In genomic region chr6:133955136-133955576, GRCh38 we compare ENCODE assay signal across 11 cellular contexts. TPM values are rescaled to one million over a fixed set of nuclear protein-coding genes. Genes with fewer than 3 reads are reported as not detected.
DNase-seq lines count a peak whose midpoint lies in the region; ATAC-seq and TF ChIP-seq lines count a peak whose summit lies in the region.
"Had no signal": no experiment of that assay in that cellular context is flagged by ENCODE, and none has a peak within 500 bp of the region (broad histone marks: within the 10 kb centered on the region; RNA-seq: fewer than 3 reads in every experiment).

No MANE protein-coding gene starts in this region.

- CTCF ChIA-PET in activated CD4-positive, alpha-beta T cell treated with anti-CD3 and anti-CD28 coated beads for 36 hours (lab: Charles Lee), result interaction anchor here (1.1 to 4.6 kb wide), 6 partner anchors 11 to 157 kb away, joined by 3 to 30 read pairs (median 6); no protein-coding TSS in a partner anchor

- 73 to 77% methylated on average over 4 to 5 of the region's 5 CpGs for WGBS in ectodermal cell, 2 experiments
- WGBS in spleen, 5 donors, result 73 to 82% (median 76%) methylated on average over 5 of the region's 5 CpGs

- POLR2A ChIA-PET in activated CD4-positive, alpha-beta T cell treated with anti-CD3 and anti-CD28 coated beads for 36 hours (lab: Charles Lee), result interaction anchor here (0.7 kb wide), 1 partner anchor 12 kb away, joined by 3 read pairs; no protein-coding TSS in a partner anchor

- H3K4me1 ChIP-seq in ectodermal cell (ENCODE audit: control insufficient read depth, insufficient read depth, low read length), result peaks cover 16% of the 10 kb centered on the region
- H3K4me1 ChIP-seq in osteoblast (ENCODE audit: insufficient read depth, low read length), result peaks cover 20% of the 10 kb centered on the region
- H3K4me1 ChIP-seq in spleen, result peaks cover 26 to 79% (median 65%) of the 10 kb centered on the region in 6 donors

- no peaks in the 10 kb centered on the region for H3K36me3 Mint-ChIP-seq in activated CD4-positive, alpha-beta T cell treated with anti-CD3 and anti-CD28 coated beads for 36 hours (ENCODE audit: low read depth)

- intact Hi-C loops in activated CD4-positive, alpha-beta T cell treated with anti-CD3 and anti-CD28 coated beads for 36 hours (cut with DNase I, micrococcal nuclease), result loop anchor here in 1 of 2 experiments (10.0 kb wide), 1 partner anchor 1140 kb away; the partner anchor contains the start of gene RPS12
- intact Hi-C loops in spleen (cut with DNase I; ENCODE audit: low total_unique reads), result no loop called here

- H4K20me1 ChIP-seq in osteoblast (ENCODE audit: insufficient read depth, low read length), result peaks cover 41% of the 10 kb centered on the region

- ATAC-seq in activated CD4-positive, alpha-beta T cell treated with anti-CD3 and anti-CD28 coated beads for 36 hours, result no peak
- ATAC-seq in HG03097 (IDR thresholded peaks at IDR 0.05; ENCODE audit: low FRiP score, unreplicated experiment), result no peak
- ATAC-seq: left lung had no signal

- no peak for TF ChIP-seq POLR2A in spleen (IDR thresholded peaks at IDR 0.05)

- no peak overlapping the region for H3K27ac Mint-ChIP-seq in activated CD4-positive, alpha-beta T cell treated with anti-CD3 and anti-CD28 coated beads for 36 hours

- DNase-seq in activated CD4-positive, alpha-beta T cell treated with anti-CD3 and anti-CD28 coated beads for 36 hours, result no peak
- DNase-seq in activated CD4-positive, alpha-beta T cell treated with anti-CD3 and anti-CD28 coated beads, Interleukin-2, amount 50 U/mL, for 1 hour, result no peak
- DNase-seq in OCI-M1 (lab: John Stamatoyannopoulos, UW), result peak; percentile 78
- DNase-seq in osteoblast (ENCODE audit: insufficient read length, low spot score, missing footprints), result no peak
- no peak for DNase-seq in caudate nucleus (lab: John Stamatoyannopoulos, UW)
- DNase-seq in spleen, result no peak
- DNase-seq: activated CD4-positive, CD25-positive, alpha-beta regulatory T cell; left lung; NCI-H1417 treated with DMSO at 0.1 percent for 48 hours had no signal

- H3K27ac ChIP-seq in ectodermal cell (ENCODE audit: insufficient read depth, low read depth, low read length, poor library complexity, severe bottlenecking), result no peak overlapping the region
- no peak overlapping the region for H3K27ac ChIP-seq in osteoblast (ENCODE audit: low read depth, low read length)
- H3K27ac ChIP-seq in caudate nucleus (ENCODE audit: low read depth, low read length), result no peak overlapping the region
- no peak overlapping the region for H3K27ac ChIP-seq in spleen
- H3K27ac ChIP-seq: left lung had no signal

- H3K79me2 ChIP-seq in osteoblast (ENCODE audit: insufficient read depth, low read length), result peaks cover 70% of the 10 kb centered on the region

- H3K4me1 Mint-ChIP-seq in activated CD4-positive, alpha-beta T cell treated with anti-CD3 and anti-CD28 coated beads for 36 hours, result peaks cover 52% of the 10 kb centered on the region

- H3K9me3 ChIP-seq in ectodermal cell (ENCODE audit: control insufficient read depth, low read length) (no peaks in the 10 kb centered on the region), osteoblast (ENCODE audit: low read depth, low read length) (no peaks in the 10 kb centered on the region), spleen (no peaks in the 10 kb centered on the region)
- H3K9me3 ChIP-seq: left lung had no signal

- peak overlapping the region; percentile 98 for H3K4me3 Mint-ChIP-seq in activated CD4-positive, alpha-beta T cell treated with anti-CD3 and anti-CD28 coated beads for 36 hours

- no peaks in the 10 kb centered on the region for H3K9me3 Mint-ChIP-seq in activated CD4-positive, alpha-beta T cell treated with anti-CD3 and anti-CD28 coated beads for 36 hours (ENCODE audit: low read depth)

- H3K4me2 ChIP-seq in osteoblast (ENCODE audit: insufficient read depth, low read length), result peak overlapping the region; percentile 97

- H3K36me3 ChIP-seq in ectodermal cell (ENCODE audit: control insufficient read depth, insufficient read depth, low read length) (no peaks in the 10 kb centered on the region), osteoblast (ENCODE audit: insufficient read depth, low read length) (no peaks in the 10 kb centered on the region), spleen (no peaks in the 10 kb centered on the region)
- H3K36me3 ChIP-seq: left lung had no signal

- no peaks in the 10 kb centered on the region for H3K27me3 Mint-ChIP-seq in activated CD4-positive, alpha-beta T cell treated with anti-CD3 and anti-CD28 coated beads for 36 hours

- H3K27me3 ChIP-seq in ectodermal cell (ENCODE audit: control insufficient read depth, insufficient read depth, low read length, poor library complexity, severe bottlenecking), result peaks cover 15% of the 10 kb centered on the region
- H3K27me3 ChIP-seq in osteoblast (ENCODE audit: insufficient read depth, low read length), result no peaks in the 10 kb centered on the region
- H3K27me3 ChIP-seq in spleen (replicated peaks in 1 of 7), result no peaks in the 10 kb centered on the region

- no peak overlapping the region for H2AFZ ChIP-seq in osteoblast (ENCODE audit: low read length)

- H3K4me3 ChIP-seq in ectodermal cell (ENCODE audit: insufficient read depth, low read depth, low read length) (peak overlapping the region; percentile 7), osteoblast (ENCODE audit: insufficient read depth, low read length) (no peak overlapping the region), spleen (peak overlapping the region in 1 of 8 donors; percentile 85)

- TF ChIP-seq CTCF in osteoblast (IDR thresholded peaks at IDR 0.05; ENCODE audit: extremely low read depth, low read depth, low read length) (no peak), spleen (IDR thresholded peaks at IDR 0.05 in 8 of 11, conservative IDR thresholded peaks at IDR 0.05 in 3 of 11) (no peak)

RNA-seq across cellular contexts. Expression of gene TBPL1, which starts 2.1 kb away (rescaled TPM):
- total RNA-seq in activated CD4-positive, alpha-beta T cell treated with anti-CD3 and anti-CD28 coated beads for 36 hours, result 10 to 100 TPM; 32.2 to 33.9 TPM
- polyA plus RNA-seq in ectodermal cell (2013, experiment 1 of 4), result 89.1 TPM
- 88.2 TPM for polyA plus RNA-seq in ectodermal cell (2013, experiment 2 of 4)
- 76.9 TPM for polyA plus RNA-seq in ectodermal cell (2013, experiment 3 of 4)
- polyA plus RNA-seq in ectodermal cell (2013, experiment 4 of 4), result 89.4 TPM
- total RNA-seq in osteoblast (11.5 and 14.1 TPM in 2 replicates), spleen (10 to 100 TPM; 17.0 to 31.0 (median 25.9) TPM)
- polyA plus RNA-seq in spleen, result 10 to 100 TPM; 29.9 to 33.3 (median 30.3) TPM
